ENCODE assay signal across 8 cellular contexts in genomic region chr11:77191823-77192495, GRCh38.
DNase-seq lines count a peak whose midpoint lies in the region; ATAC-seq and TF ChIP-seq lines count a peak whose summit lies in the region.

No MANE protein-coding gene starts in this region.

- DNase-seq in SK-N-SH (peak; percentile 62), NCI-H2196 treated with DMSO at 0.1 percent for 48 hours (lab: John Stamatoyannopoulos, UW; ENCODE audit: unreplicated experiment) (peak; percentile 5), fibroblast of mammary gland (ENCODE audit: low read depth) (peak; percentile 54), retinal pigment epithelial cell (ENCODE audit: low read depth) (no peak), GM19238 (ENCODE audit: insufficient read length, low spot score) (no peak)
- peak; percentile 19 for DNase-seq in activated CD8-positive, alpha-beta memory T cell treated with anti-CD3 and anti-CD28 coated beads, Interleukin-2, amount 50 U/mL, for 1 hour (ENCODE audit: extremely low read depth)

- TF ChIP-seq POLR2A in GM18505 (IDR thresholded peaks at IDR 0.05; ENCODE audit: borderline replicate concordance, extremely low read depth, insufficient read depth, insufficient read length): no peak

- CTCF ChIA-PET in SK-N-SH (lab: Yijun Ruan, JAX): interaction anchor here (0.9 to 1.0 kb wide), 3 partner anchors 75 to 356 kb away, joined by 3 to 4 read pairs (median 3); no protein-coding TSS in a partner anchor

- no peak for ATAC-seq in SK-N-SH treated with all-trans-retinoic acid at 6 μM for 48 hours
- no peak for ATAC-seq in GM18505 (IDR thresholded peaks at IDR 0.05; ENCODE audit: unreplicated experiment)

- H3K4me2 ChIP-seq in SK-N-SH: no peak overlapping the region

- no peaks in the 10 kb centered on the region for H3F3A ChIP-seq in SK-N-SH (replicated peaks; ENCODE audit: insufficient read depth)

- H3K9me3 ChIP-seq in SK-N-SH: no peaks in the 10 kb centered on the region

- H3K9ac ChIP-seq in SK-N-SH: no peak overlapping the region

- no peaks in the 10 kb centered on the region for H4K20me1 ChIP-seq in SK-N-SH (ENCODE audit: insufficient read depth)

- no peaks in the 10 kb centered on the region for H3K9me2 ChIP-seq in SK-N-SH

- peak; percentile 39 for TF ChIP-seq RAD21 in SK-N-SH (IDR thresholded peaks at IDR 0.05; ENCODE audit: low read length)

- no peaks in the 10 kb centered on the region for H3K27me3 ChIP-seq in SK-N-SH (ENCODE audit: insufficient read depth)

- no peak overlapping the region for H2AFZ ChIP-seq in SK-N-SH (ENCODE audit: low read depth)

- 64% methylated on average over 25 of the region's 27 CpGs for WGBS in SK-N-SH (ENCODE audit: low lambda C conversion rate)

- no peak overlapping the region for H3K27ac ChIP-seq in SK-N-SH (ENCODE audit: low read depth in 2 of 2, low read length in 1 of 2)

- TF ChIP-seq CTCF in SK-N-SH (IDR thresholded peaks at IDR 0.05) (peak; percentile 39; the same call in 1 of the 2 replicates), fibroblast of mammary gland (conservative IDR thresholded peaks at IDR 0.05; ENCODE audit: control insufficient read depth, insufficient read depth, low read depth, low read length) (peak; percentile 60), retinal pigment epithelial cell (conservative IDR thresholded peaks at IDR 0.05; ENCODE audit: low read depth, low read length) (peak; percentile 55)

- POLR2A ChIA-PET in SK-N-SH (lab: Yijun Ruan, JAX): no interaction called here

- no peak overlapping the region for H3K4me3 ChIP-seq in SK-N-SH (ENCODE audit: low read depth in 2 of 2, low read length in 1 of 2)
- peak overlapping the region; percentile 2 for H3K4me3 ChIP-seq in fibroblast of mammary gland (ENCODE audit: control insufficient read depth, low read depth, low read length)
- H3K4me3 ChIP-seq in retinal pigment epithelial cell (ENCODE audit: low read length): no peak overlapping the region

- H3K4me1 ChIP-seq in SK-N-SH (ENCODE audit: control insufficient read depth in 1 of 2, insufficient read depth in 2 of 2, low read depth in 1 of 2, low read length in 1 of 2): no peaks in the 10 kb centered on the region

- no peaks in the 10 kb centered on the region for H3K79me2 ChIP-seq in SK-N-SH (ENCODE audit: insufficient read depth)

- no peaks in the 10 kb centered on the region for H3K36me3 ChIP-seq in SK-N-SH (replicated peaks in 1 of 2; ENCODE audit: control insufficient read depth in 1 of 2, insufficient read depth in 2 of 2, low read length in 1 of 2)

- TF ChIP-seq EP300 in SK-N-SH (IDR thresholded peaks at IDR 0.05; ENCODE audit: borderline replicate concordance in 1 of 2, low read depth in 1 of 2, low read length in 1 of 2): no peak

TF ChIP-seq in SK-N-SH, 30 proteins besides CTCF, POLR2A, EP300 and RAD21:
- TF ChIP-seq POLR2AphosphoS5 (IDR thresholded peaks at IDR 0.05; ENCODE audit: low read depth, low read length) (no peak), JUND (IDR thresholded peaks at IDR 0.05) (no peak), TEAD4 (IDR thresholded peaks at IDR 0.05; ENCODE audit: borderline replicate concordance, insufficient read depth) (no peak), RFX5 (IDR thresholded peaks at IDR 0.05; ENCODE audit: low read length) (no peak)
- TF ChIP-seq, protein P1, sequence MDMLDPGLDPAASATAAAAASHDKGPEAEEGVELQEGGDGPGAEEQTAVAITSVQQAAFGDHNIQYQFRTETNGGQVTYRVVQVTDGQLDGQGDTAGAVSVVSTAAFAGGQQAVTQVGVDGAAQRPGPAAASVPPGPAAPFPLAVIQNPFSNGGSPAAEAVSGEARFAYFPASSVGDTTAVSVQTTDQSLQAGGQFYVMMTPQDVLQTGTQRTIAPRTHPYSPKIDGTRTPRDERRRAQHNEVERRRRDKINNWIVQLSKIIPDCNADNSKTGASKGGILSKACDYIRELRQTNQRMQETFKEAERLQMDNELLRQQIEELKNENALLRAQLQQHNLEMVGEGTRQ (IDR thresholded peaks at IDR 0.05; ENCODE audit: borderline replicate concordance, low read depth, low read length): no peak
TF ChIP-seq in SK-N-SH: peak in this region for 0.

TF ChIP-seq in SK-N-SH treated with all-trans-retinoic acid at 6 μM for 48 hours, 23 proteins besides CTCF, POLR2A, EP300 and RAD21:
- TF ChIP-seq ISL1 (CRISPR knock-in tag; IDR thresholded peaks at IDR 0.05): no peak
- TF ChIP-seq PPARA (CRISPR knock-in tag; IDR thresholded peaks at IDR 0.05; ENCODE audit: borderline replicate concordance): no peak
- no peak for TF ChIP-seq TSHZ2 (CRISPR knock-in tag; IDR thresholded peaks at IDR 0.05)
- TF ChIP-seq ZFP30 (CRISPR knock-in tag; IDR thresholded peaks at IDR 0.05): no peak
- TF ChIP-seq, protein P2, sequence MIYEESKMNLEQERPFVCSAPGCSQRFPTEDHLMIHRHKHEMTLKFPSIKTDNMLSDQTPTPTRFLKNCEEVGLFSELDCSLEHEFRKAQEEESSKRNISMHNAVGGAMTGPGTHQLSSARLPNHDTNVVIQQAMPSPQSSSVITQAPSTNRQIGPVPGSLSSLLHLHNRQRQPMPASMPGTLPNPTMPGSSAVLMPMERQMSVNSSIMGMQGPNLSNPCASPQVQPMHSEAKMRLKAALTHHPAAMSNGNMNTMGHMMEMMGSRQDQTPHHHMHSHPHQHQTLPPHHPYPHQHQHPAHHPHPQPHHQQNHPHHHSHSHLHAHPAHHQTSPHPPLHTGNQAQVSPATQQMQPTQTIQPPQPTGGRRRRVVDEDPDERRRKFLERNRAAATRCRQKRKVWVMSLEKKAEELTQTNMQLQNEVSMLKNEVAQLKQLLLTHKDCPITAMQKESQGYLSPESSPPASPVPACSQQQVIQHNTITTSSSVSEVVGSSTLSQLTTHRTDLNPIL (CRISPR knock-in tag; IDR thresholded peaks at IDR 0.05; ENCODE audit: low read depth): no peak
- TF ChIP-seq ESRRG (CRISPR knock-in tag; IDR thresholded peaks at IDR 0.05): no peak
- TF ChIP-seq, protein P3, sequence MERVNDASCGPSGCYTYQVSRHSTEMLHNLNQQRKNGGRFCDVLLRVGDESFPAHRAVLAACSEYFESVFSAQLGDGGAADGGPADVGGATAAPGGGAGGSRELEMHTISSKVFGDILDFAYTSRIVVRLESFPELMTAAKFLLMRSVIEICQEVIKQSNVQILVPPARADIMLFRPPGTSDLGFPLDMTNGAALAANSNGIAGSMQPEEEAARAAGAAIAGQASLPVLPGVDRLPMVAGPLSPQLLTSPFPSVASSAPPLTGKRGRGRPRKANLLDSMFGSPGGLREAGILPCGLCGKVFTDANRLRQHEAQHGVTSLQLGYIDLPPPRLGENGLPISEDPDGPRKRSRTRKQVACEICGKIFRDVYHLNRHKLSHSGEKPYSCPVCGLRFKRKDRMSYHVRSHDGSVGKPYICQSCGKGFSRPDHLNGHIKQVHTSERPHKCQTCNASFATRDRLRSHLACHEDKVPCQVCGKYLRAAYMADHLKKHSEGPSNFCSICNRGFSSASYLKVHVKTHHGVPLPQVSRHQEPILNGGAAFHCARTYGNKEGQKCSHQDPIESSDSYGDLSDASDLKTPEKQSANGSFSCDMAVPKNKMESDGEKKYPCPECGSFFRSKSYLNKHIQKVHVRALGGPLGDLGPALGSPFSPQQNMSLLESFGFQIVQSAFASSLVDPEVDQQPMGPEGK (CRISPR knock-in tag; IDR thresholded peaks at IDR 0.05; ENCODE audit: borderline replicate concordance): no peak
- TF ChIP-seq SNAI2 (CRISPR knock-in tag; IDR thresholded peaks at IDR 0.05): no peak
- TF ChIP-seq ZNF8 (CRISPR knock-in tag; IDR thresholded peaks at IDR 0.05): no peak
- TF ChIP-seq, protein P4, sequence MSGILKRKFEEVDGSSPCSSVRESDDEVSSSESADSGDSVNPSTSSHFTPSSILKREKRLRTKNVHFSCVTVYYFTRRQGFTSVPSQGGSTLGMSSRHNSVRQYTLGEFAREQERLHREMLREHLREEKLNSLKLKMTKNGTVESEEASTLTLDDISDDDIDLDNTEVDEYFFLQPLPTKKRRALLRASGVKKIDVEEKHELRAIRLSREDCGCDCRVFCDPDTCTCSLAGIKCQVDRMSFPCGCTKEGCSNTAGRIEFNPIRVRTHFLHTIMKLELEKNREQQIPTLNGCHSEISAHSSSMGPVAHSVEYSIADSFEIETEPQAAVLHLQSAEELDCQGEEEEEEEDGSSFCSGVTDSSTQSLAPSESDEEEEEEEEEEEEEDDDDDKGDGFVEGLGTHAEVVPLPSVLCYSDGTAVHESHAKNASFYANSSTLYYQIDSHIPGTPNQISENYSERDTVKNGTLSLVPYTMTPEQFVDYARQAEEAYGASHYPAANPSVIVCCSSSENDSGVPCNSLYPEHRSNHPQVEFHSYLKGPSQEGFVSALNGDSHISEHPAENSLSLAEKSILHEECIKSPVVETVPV (CRISPR knock-in tag; IDR thresholded peaks at IDR 0.05): no peak
- TF ChIP-seq ZFP3 (CRISPR knock-in tag; IDR thresholded peaks at IDR 0.05): no peak
- no peak for TF ChIP-seq ZC3H10 (CRISPR knock-in tag; IDR thresholded peaks at IDR 0.05)
- TF ChIP-seq TOX (CRISPR knock-in tag; IDR thresholded peaks at IDR 0.05; ENCODE audit: borderline replicate concordance): no peak
- TF ChIP-seq RARB (CRISPR knock-in tag; IDR thresholded peaks at IDR 0.05): no peak
- TF ChIP-seq GLIS3 (CRISPR knock-in tag; IDR thresholded peaks at IDR 0.05): no peak
- no peak for TF ChIP-seq BACH2 (CRISPR knock-in tag; IDR thresholded peaks at IDR 0.05; ENCODE audit: borderline replicate concordance)
- TF ChIP-seq OSR1 (CRISPR knock-in tag; IDR thresholded peaks at IDR 0.05): no peak
- no peak for TF ChIP-seq ZNF70 (CRISPR knock-in tag; IDR thresholded peaks at IDR 0.05)

Comparison
In these comparisons a context has a peak if more than half of its experiments do, and no peak if none do; other contexts are left out.
1. DNase-seq: peak in SK-N-SH (single experiment), NCI-H2196 treated with DMSO at 0.1 percent for 48 hours (single experiment), activated CD8-positive, alpha-beta memory T cell treated with anti-CD3 and anti-CD28 coated beads, Interleukin-2, amount 50 U/mL, for 1 hour (single experiment) and fibroblast of mammary gland (single experiment); none in retinal pigment epithelial cell (single experiment) and GM19238 (single experiment).
2. Peak in every context shown above with its lines, with median percentiles within 50 percentile points of each other: CTCF ChIP-seq.